ENCODE assay signal across 20 cellular contexts in the genomic region with DNA sequence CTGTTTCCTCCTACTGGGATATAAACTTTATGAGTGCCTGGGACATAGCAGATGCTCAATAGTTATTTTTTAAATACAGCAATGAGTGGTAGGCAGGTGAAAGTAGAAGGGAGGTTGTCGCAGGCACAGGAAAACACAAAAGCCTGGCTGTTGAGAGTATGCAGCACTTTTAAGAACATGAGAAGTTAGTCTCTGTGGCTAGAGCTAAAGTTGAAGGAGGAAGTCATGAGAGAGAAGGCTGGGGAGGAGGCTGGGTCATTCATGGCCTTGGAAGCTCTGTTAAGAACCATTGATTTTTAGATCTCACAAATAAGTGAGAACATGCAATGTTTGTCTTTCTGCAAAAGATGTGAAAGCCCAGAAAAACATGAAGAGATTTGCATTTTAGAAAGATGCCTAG.
DNase-seq lines count a peak whose midpoint lies in the region; ATAC-seq lines count a peak whose summit lies in the region.
"Had no signal": no experiment of that assay in that cellular context is flagged by ENCODE, and none has a peak within 500 bp of the region (broad histone marks: within the 10 kb centered on the region; RNA-seq: fewer than 3 reads in every experiment).

No MANE protein-coding gene starts in this region.

- H3K4me1 Mint-ChIP-seq in CD4-positive, CD25-positive, alpha-beta regulatory T cell = peaks cover 8 to 27% (median 20%) of the 10 kb centered on the region in 4 donors

- H3K4me3 ChIP-seq in CD4-positive, CD25-positive, alpha-beta regulatory T cell (ENCODE audit: low read depth, low read length) = no peak overlapping the region
- H3K4me3 ChIP-seq: BLaER1, GM23248, MG63, Peyer's patch had no signal

- no peaks in the 10 kb centered on the region for H3K36me3 ChIP-seq in CD4-positive, CD25-positive, alpha-beta regulatory T cell (ENCODE audit: control insufficient read depth, insufficient read depth, low read length)
- H3K36me3 ChIP-seq: BLaER1, MG63 had no signal

- no peaks in the 10 kb centered on the region for H3K36me3 Mint-ChIP-seq in CD4-positive, CD25-positive, alpha-beta regulatory T cell
- no peaks in the 10 kb centered on the region for H3K36me3 Mint-ChIP-seq in activated naive CD4-positive, alpha-beta T cell treated with anti-CD3 and anti-CD28 coated beads, Interleukin-2, amount 50 U/mL, for 72 hours

- H3K9me3 ChIP-seq in CD4-positive, CD25-positive, alpha-beta regulatory T cell (ENCODE audit: control insufficient read depth in 2 of 2, low read length in 2 of 2) = no peaks in the 10 kb centered on the region
- H3K9me3 ChIP-seq: BLaER1, MG63, Peyer's patch had no signal

- peak overlapping the region; percentile 6 to 74 (median 32) for H3K27ac Mint-ChIP-seq in CD4-positive, CD25-positive, alpha-beta regulatory T cell
- H3K27ac Mint-ChIP-seq in activated naive CD4-positive, alpha-beta T cell treated with anti-CD3 and anti-CD28 coated beads, Interleukin-2, amount 50 U/mL, for 72 hours = peak overlapping the region; percentile 26 to 41

- H3K4me3 Mint-ChIP-seq in CD4-positive, CD25-positive, alpha-beta regulatory T cell = peak overlapping the region in 1 of 4 donors; percentile 11

- H3K27me3 Mint-ChIP-seq in CD4-positive, CD25-positive, alpha-beta regulatory T cell = peaks cover 5% of the 10 kb centered on the region

- ATAC-seq in CD4-positive, CD25-positive, alpha-beta regulatory T cell (ENCODE audit: low read depth in 2 of 2) = peak in 1 of 2 donors; percentile 53
- ATAC-seq in activated naive CD4-positive, alpha-beta T cell treated with anti-CD3 and anti-CD28 coated beads, Interleukin-2, amount 50 U/mL, for 72 hours = no peak
- ATAC-seq in HG02852 (IDR thresholded peaks at IDR 0.05; ENCODE audit: unreplicated experiment) = no peak
- ATAC-seq: SK-N-SH treated with all-trans-retinoic acid at 6 μM for 48 hours had no signal

- H3K4me1 ChIP-seq in CD4-positive, CD25-positive, alpha-beta regulatory T cell (ENCODE audit: control insufficient read depth, insufficient read depth, low read length, poor library complexity, severe bottlenecking) = no peaks in the 10 kb centered on the region
- H3K4me1 ChIP-seq: Peyer's patch had no signal

- H3K27me3 ChIP-seq in CD4-positive, CD25-positive, alpha-beta regulatory T cell (ENCODE audit: control insufficient read depth, insufficient read depth, low read length) = no peaks in the 10 kb centered on the region
- H3K27me3 ChIP-seq: BLaER1, MG63, Peyer's patch had no signal

- peak; percentile 23 for DNase-seq in Ammon's horn (ENCODE audit: low spot score)
- peak in 1 of 3 donors; percentile 69 for DNase-seq in CD4-positive, CD25-positive, alpha-beta regulatory T cell
- peak; percentile 3 for DNase-seq in Kasumi-1 (lab: John Stamatoyannopoulos, UW)
- no peak for DNase-seq in activated naive CD4-positive, alpha-beta T cell treated with anti-CD3 and anti-CD28 coated beads, Interleukin-2, amount 50 U/mL, for 72 hours (ENCODE audit: low spot score in 2 of 2)
- DNase-seq in NCI-H187 treated with DMSO at 0.1 percent for 48 hours (lab: John Stamatoyannopoulos, UW) = no peak
- no peak for DNase-seq in activated CD4-positive, CD25-positive, alpha-beta regulatory T cell (lab: John Stamatoyannopoulos, UW)
- DNase-seq: COR-L47, DMS153, EL, GM23248, KG1, MG63, NCI-H1105 treated with DMSO at 0.1 percent for 48 hours, NCI-H1930, NCI-H2171, Peyer's patch, SHP77 had no signal

- H3K9me3 Mint-ChIP-seq in CD4-positive, CD25-positive, alpha-beta regulatory T cell = peaks cover 0 to 1% (median 0%) of the 10 kb centered on the region in 7 donors
- H3K9me3 Mint-ChIP-seq in activated naive CD4-positive, alpha-beta T cell treated with anti-CD3 and anti-CD28 coated beads, Interleukin-2, amount 50 U/mL, for 72 hours = peaks cover 0 to 8% of the 10 kb centered on the region in 2 donors

- no peak overlapping the region for H3K27ac ChIP-seq in CD4-positive, CD25-positive, alpha-beta regulatory T cell (ENCODE audit: insufficient read depth, low read length, poor library complexity, severe bottlenecking)
- H3K27ac ChIP-seq: BLaER1, GM23248, Peyer's patch had no signal

Comparison
In these comparisons a context has a peak if more than half of its experiments do, and no peak if none do; other contexts are left out.
1. DNase-seq: peak in Ammon's horn (single experiment) and Kasumi-1 (2 of 2); none in activated naive CD4-positive, alpha-beta T cell treated with anti-CD3 and anti-CD28 coated beads, Interleukin-2, amount 50 U/mL, for 72 hours (0 of 2), NCI-H187 treated with DMSO at 0.1 percent for 48 hours (single experiment) and activated CD4-positive, CD25-positive, alpha-beta regulatory T cell (0 of 4).